In the genomic region with DNA sequence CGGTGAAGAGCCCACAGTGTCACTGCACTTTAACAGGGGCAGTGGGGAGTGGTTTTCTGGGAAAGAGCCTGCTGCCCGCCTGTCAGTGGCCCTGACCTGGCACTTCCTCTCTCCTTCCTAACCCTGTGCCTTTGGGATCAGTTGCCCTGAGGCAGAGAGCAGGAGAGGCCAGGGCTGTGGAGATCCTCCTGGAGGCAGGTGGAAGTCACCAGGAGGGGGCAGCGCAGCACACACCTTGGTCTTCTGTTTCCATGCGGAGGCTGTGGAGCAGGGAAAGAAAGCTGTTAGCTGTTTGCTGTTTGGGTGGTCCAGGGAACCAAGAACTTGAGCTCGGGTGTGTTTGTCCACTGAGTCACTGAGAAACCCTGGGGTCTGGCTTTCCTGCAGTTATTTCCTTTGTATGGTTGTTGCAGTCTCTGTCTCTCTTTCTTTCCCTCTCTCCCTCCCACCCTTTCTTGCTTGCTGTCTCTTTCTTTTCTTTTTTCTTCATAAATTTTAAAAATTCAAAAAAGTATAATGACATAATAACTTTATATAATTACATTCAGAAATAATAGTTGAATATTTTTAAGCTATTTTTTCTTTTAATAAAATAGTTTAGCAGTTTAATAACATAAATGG, we compare ENCODE assay signal across 8 cellular contexts. TPM values are rescaled to one million over a fixed set of nuclear protein-coding genes. Genes with fewer than 3 reads are reported as not detected.
A peak's percentile ranks its signal among the peaks of the same experiment; 100 is the strongest.
DNase-seq lines count a peak whose midpoint lies in the region; ATAC-seq and TF ChIP-seq lines count a peak whose summit lies in the region.

No MANE protein-coding gene starts in this region.

- no peaks in the 10 kb centered on the region for H3K4me1 ChIP-seq in Loucy (ENCODE audit: insufficient read depth, low read length, poor library complexity, severe bottlenecking)
- H3K4me1 ChIP-seq in thoracic aorta (ENCODE audit: control insufficient read depth in 1 of 2, low read depth in 2 of 2), result no peaks in the 10 kb centered on the region

- no peak overlapping the region for H3K9ac ChIP-seq in Loucy (ENCODE audit: low read depth, low read length, poor library complexity, severe bottlenecking)

- H3K4me3 ChIP-seq in AG09309 (ENCODE audit: control insufficient read depth, low read depth, low read length) (no peak overlapping the region), Loucy (ENCODE audit: low read length, poor library complexity, severe bottlenecking) (no peak overlapping the region), epithelial cell of proximal tubule (ENCODE audit: low read depth, low read length) (no peak overlapping the region), thoracic aorta (no peak overlapping the region)

- no peak overlapping the region for H3K27ac ChIP-seq in thoracic aorta

- H4K20me1 ChIP-seq in Loucy (ENCODE audit: insufficient read depth, low read length, poor library complexity, severe bottlenecking), result peaks cover 2% of the 10 kb centered on the region

- no peak overlapping the region for H2AFZ ChIP-seq in Loucy (ENCODE audit: low read length)

- H3K9me3 Mint-ChIP-seq in activated CD4-positive, alpha-beta T cell treated with anti-CD3 and anti-CD28 coated beads, Interleukin-2, amount 10 ng/mL, durations not matched to agents 24 days and 14 days, result no peaks in the 10 kb centered on the region

- intact Hi-C loops in activated CD4-positive, alpha-beta T cell treated with anti-CD3 and anti-CD28 coated beads, Interleukin-2, amount 10 ng/mL, durations not matched to agents 24 days and 14 days (cut with micrococcal nuclease), result loop anchor here (1.0 to 5.0 kb wide), 2 partner anchors 84 to 255 kb away; no protein-coding TSS in a partner anchor

- no peaks in the 10 kb centered on the region for H3K27me3 ChIP-seq in Loucy (ENCODE audit: insufficient read depth, low read length, poor library complexity, severe bottlenecking)
- H3K27me3 ChIP-seq in thoracic aorta (replicated peaks; ENCODE audit: insufficient read depth), result no peaks in the 10 kb centered on the region

- H3K9me3 ChIP-seq in Loucy (ENCODE audit: insufficient read depth, low read depth, low read length), result no peaks in the 10 kb centered on the region
- no peaks in the 10 kb centered on the region for H3K9me3 ChIP-seq in thoracic aorta

- no peak overlapping the region for H3K4me2 ChIP-seq in Loucy (ENCODE audit: low read depth, low read length, poor library complexity, severe bottlenecking)

- H3K27me3 Mint-ChIP-seq in activated CD4-positive, alpha-beta T cell treated with anti-CD3 and anti-CD28 coated beads, Interleukin-2, amount 10 ng/mL, durations not matched to agents 24 days and 14 days, result peaks cover 5% of the 10 kb centered on the region

- no peak overlapping the region for H3K4me3 Mint-ChIP-seq in activated CD4-positive, alpha-beta T cell treated with anti-CD3 and anti-CD28 coated beads, Interleukin-2, amount 10 ng/mL, durations not matched to agents 24 days and 14 days

- DNase-seq in AG09309 (ENCODE audit: low read depth) (peak; percentile 2), epithelial cell of proximal tubule (ENCODE audit: low read depth) (no peak), mucosa of gallbladder (ENCODE audit: low spot score) (peak; percentile 68), thoracic aorta (ENCODE audit: low spot score) (no peak), activated gamma-delta T cell treated with Interleukin-2 at 50 U/mL for 16 hours (no peak)
- peak; percentile 84 for DNase-seq in activated CD4-positive, alpha-beta T cell treated with anti-CD3 and anti-CD28 coated beads, Interleukin-2, amount 10 ng/mL, durations not matched to agents 24 days and 14 days

- no peaks in the 10 kb centered on the region for H3K9me2 ChIP-seq in Loucy (replicated peaks; ENCODE audit: low read depth, low read length)

- peak; percentile 77 for TF ChIP-seq CTCF in AG09309 (IDR thresholded peaks at IDR 0.05; ENCODE audit: control insufficient read depth, insufficient read depth, low read depth, low read length, missing control alignments)
- peak; percentile 60 for TF ChIP-seq CTCF in Loucy (conservative IDR thresholded peaks at IDR 0.05; ENCODE audit: low read length)
- peak; percentile 93 for TF ChIP-seq CTCF in epithelial cell of proximal tubule (conservative IDR thresholded peaks at IDR 0.05; ENCODE audit: low read depth, low read length)
- TF ChIP-seq CTCF in thoracic aorta (IDR thresholded peaks at IDR 0.05), result peak; percentile 61

- no peaks in the 10 kb centered on the region for H3K36me3 Mint-ChIP-seq in activated CD4-positive, alpha-beta T cell treated with anti-CD3 and anti-CD28 coated beads, Interleukin-2, amount 10 ng/mL, durations not matched to agents 24 days and 14 days (ENCODE audit: low read depth)

- no peaks in the 10 kb centered on the region for H3F3A ChIP-seq in Loucy (ENCODE audit: low read depth)

- peak; percentile 38 for ATAC-seq in GM18867 (IDR thresholded peaks at IDR 0.05; ENCODE audit: unreplicated experiment)
- no peak for ATAC-seq in thoracic aorta (ENCODE audit: insufficient number of reproducible peaks, low FRiP score, low read depth)

- H3K36me3 ChIP-seq in Loucy (ENCODE audit: insufficient read depth, low read length) (no peaks in the 10 kb centered on the region), thoracic aorta (no peaks in the 10 kb centered on the region)

- no peak overlapping the region for H3K27ac Mint-ChIP-seq in activated CD4-positive, alpha-beta T cell treated with anti-CD3 and anti-CD28 coated beads, Interleukin-2, amount 10 ng/mL, durations not matched to agents 24 days and 14 days

- peaks cover 15% of the 10 kb centered on the region for H3K4me1 Mint-ChIP-seq in activated CD4-positive, alpha-beta T cell treated with anti-CD3 and anti-CD28 coated beads, Interleukin-2, amount 10 ng/mL, durations not matched to agents 24 days and 14 days

- no peaks in the 10 kb centered on the region for H3K79me2 ChIP-seq in Loucy (ENCODE audit: insufficient read depth, low read length)

RNA-seq across cellular contexts. Expression of a gene that starts 28.1 kb away (rescaled TPM):
- total RNA-seq in activated CD4-positive, alpha-beta T cell treated with anti-CD3 and anti-CD28 coated beads, Interleukin-2, amount 10 ng/mL, durations not matched to agents 24 days and 14 days, result 2.3 and 2.4 TPM in 2 replicates
- total RNA-seq in epithelial cell of proximal tubule (0.14 and 0.46 TPM in 2 replicates), mucosa of gallbladder (33.2 TPM), thoracic aorta (10 to 100 TPM; 12.6 to 27.9 TPM)

Comparison
In these comparisons a context has a peak if more than half of its experiments do, and no peak if none do; other contexts are left out.
1. DNase-seq: peak in AG09309 (single experiment), activated CD4-positive, alpha-beta T cell treated with anti-CD3 and anti-CD28 coated beads, Interleukin-2, amount 10 ng/mL, durations not matched to agents 24 days and 14 days (single experiment) and mucosa of gallbladder (single experiment); none in epithelial cell of proximal tubule (single experiment), thoracic aorta (single experiment) and activated gamma-delta T cell treated with Interleukin-2 at 50 U/mL for 16 hours (single experiment).
2. Peak in every context shown above with its lines, with median percentiles within 50 percentile points of each other: CTCF ChIP-seq.